ENCODE assay signal across 1 cellular context in genomic region chr14:34035934-34036250, GRCh38.
TF ChIP-seq lines count a peak whose summit lies in the region.

No MANE protein-coding gene starts in this region.

TF ChIP-seq in HepG2, 621 proteins besides CTCF, POLR2A, EP300 and RAD21 (continued from another document):
- TF ChIP-seq HNRNPLL (IDR thresholded peaks at IDR 0.05; ENCODE audit: low read depth, low read length, poor library complexity, severe bottlenecking) = no peak
- TF ChIP-seq ZNF563 (CRISPR knock-in tag; IDR thresholded peaks at IDR 0.05) = no peak
- TF ChIP-seq NCOR1 (IDR thresholded peaks at IDR 0.05; ENCODE audit: borderline replicate concordance, low read length) = no peak
- TF ChIP-seq ZNF414 (CRISPR knock-in tag; IDR thresholded peaks at IDR 0.05) = no peak; the same call in 1 of the 2 replicates
- TF ChIP-seq ATF6 (CRISPR knock-in tag; conservative IDR thresholded peaks at IDR 0.05) = no peak
- no peak for TF ChIP-seq KDM3A (CRISPR knock-in tag; IDR thresholded peaks at IDR 0.05; ENCODE audit: low read depth)
- no peak for TF ChIP-seq KLF9 (CRISPR knock-in tag; IDR thresholded peaks at IDR 0.05; ENCODE audit: low read depth)
- TF ChIP-seq ZNF280D (CRISPR knock-in tag; IDR thresholded peaks at IDR 0.05) = no peak
- TF ChIP-seq NCOA2 (CRISPR knock-in tag; IDR thresholded peaks at IDR 0.05) = no peak
- TF ChIP-seq NR2F1 (CRISPR knock-in tag; IDR thresholded peaks at IDR 0.05) = no peak
- TF ChIP-seq PCBP2 (optimal IDR thresholded peaks at IDR 0.05; ENCODE audit: low read depth, low read length, poor library complexity, severe bottlenecking) = no peak
- peak; percentile 57; the same call in 1 of the 2 replicates for TF ChIP-seq ZSCAN21 (CRISPR knock-in tag; IDR thresholded peaks at IDR 0.05; ENCODE audit: borderline replicate concordance)
TF ChIP-seq in HepG2: peak in this region for 44.
